ENCODE assay signal across 1 cellular context in the genomic region with DNA sequence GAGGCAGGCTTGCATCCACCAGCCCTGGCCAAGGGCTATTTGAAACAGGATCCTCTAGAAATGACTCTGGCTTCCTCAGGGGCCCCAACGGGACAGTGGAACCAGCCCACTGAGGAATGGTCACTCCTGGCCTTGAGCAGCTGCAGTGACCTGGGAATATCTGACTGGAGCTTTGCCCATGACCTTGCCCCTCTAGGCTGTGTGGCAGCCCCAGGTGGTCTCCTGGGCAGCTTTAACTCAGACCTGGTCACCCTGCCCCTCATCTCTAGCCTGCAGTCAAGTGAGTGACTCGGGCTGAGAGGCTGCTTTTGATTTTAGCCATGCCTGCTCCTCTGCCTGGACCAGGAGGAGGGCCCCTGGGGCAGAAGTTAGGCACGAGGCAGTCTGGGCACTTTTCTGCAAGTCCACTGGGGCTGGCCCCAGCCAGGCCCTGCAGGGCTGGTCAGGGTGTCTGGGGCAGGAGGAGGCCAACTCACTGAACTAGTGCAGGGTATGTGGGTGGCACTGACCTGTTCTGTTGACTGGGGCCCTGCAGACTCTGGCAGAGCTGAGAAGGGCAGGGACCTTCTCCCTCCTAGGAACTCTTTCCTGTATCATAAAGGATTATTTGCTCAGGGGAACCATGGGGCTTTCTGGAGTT.
TF ChIP-seq lines count a peak whose summit lies in the region.

No MANE protein-coding gene starts in this region.

TF ChIP-seq in GM12878, 131 proteins besides CTCF, POLR2A, EP300 and RAD21:
- no peak for TF ChIP-seq STAT3 (IDR thresholded peaks at IDR 0.05; ENCODE audit: low read depth, low read length)
- TF ChIP-seq, protein P1, sequence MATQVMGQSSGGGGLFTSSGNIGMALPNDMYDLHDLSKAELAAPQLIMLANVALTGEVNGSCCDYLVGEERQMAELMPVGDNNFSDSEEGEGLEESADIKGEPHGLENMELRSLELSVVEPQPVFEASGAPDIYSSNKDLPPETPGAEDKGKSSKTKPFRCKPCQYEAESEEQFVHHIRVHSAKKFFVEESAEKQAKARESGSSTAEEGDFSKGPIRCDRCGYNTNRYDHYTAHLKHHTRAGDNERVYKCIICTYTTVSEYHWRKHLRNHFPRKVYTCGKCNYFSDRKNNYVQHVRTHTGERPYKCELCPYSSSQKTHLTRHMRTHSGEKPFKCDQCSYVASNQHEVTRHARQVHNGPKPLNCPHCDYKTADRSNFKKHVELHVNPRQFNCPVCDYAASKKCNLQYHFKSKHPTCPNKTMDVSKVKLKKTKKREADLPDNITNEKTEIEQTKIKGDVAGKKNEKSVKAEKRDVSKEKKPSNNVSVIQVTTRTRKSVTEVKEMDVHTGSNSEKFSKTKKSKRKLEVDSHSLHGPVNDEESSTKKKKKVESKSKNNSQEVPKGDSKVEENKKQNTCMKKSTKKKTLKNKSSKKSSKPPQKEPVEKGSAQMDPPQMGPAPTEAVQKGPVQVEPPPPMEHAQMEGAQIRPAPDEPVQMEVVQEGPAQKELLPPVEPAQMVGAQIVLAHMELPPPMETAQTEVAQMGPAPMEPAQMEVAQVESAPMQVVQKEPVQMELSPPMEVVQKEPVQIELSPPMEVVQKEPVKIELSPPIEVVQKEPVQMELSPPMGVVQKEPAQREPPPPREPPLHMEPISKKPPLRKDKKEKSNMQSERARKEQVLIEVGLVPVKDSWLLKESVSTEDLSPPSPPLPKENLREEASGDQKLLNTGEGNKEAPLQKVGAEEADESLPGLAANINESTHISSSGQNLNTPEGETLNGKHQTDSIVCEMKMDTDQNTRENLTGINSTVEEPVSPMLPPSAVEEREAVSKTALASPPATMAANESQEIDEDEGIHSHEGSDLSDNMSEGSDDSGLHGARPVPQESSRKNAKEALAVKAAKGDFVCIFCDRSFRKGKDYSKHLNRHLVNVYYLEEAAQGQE (IDR thresholded peaks at IDR 0.05; ENCODE audit: low read depth, low read length): no peak
- peak; percentile 36; the same call in 1 of the 2 replicates for TF ChIP-seq POLR2AphosphoS2 (IDR thresholded peaks at IDR 0.05; ENCODE audit: low read depth, low read length)
- 0 out of 2 replicates have a peak, but pooled peaks have one; percentile 4 for TF ChIP-seq RUNX3 (IDR thresholded peaks at IDR 0.05; ENCODE audit: low read length)
- no peak for TF ChIP-seq FOS (IDR thresholded peaks at IDR 0.05; ENCODE audit: borderline replicate concordance, extremely low read depth, insufficient read length)
TF ChIP-seq in GM12878: peak in this region for 2.
